ENCODE assay signal across 8 cellular contexts in the genomic region with DNA sequence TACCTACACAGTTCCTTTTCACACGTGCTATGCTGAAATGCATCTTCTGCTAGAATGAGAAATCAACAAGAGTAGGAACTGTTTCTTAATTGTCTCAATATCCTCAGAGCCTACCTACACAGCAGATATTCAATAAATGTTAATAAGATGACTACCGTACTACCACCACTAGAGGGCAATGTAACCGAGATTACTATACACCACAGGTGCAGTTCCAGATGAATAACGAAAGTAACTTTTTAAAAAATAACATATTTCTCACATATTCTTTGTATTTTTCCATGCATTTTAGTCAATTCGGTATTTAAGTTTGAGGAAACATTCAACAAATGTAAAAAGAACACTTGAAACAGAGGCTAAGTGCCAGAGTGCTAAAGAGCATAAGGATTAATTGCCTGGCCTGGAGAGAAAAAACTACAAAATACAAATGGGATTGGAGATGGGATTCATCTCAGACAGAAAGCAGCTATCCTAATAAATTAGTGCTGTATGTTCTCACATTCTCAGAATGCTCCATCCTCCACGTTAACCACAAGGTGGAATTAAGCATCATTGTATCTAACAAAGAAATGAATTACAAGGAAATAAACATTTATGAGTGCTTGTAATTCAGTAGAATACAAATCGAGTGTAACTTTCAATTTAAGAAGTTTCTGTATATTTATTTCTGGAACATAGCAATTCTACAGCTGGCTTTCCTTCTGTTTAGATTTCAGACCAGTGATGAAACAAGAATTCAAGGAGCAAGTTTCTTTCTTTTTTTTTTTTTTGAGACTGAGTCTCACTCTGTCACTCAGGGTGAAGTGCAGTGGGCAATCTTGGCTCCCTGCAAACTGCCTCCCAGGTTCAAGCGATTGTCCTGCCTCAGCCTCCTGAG. TPM values are rescaled to one million over a fixed set of nuclear protein-coding genes. Genes with fewer than 3 reads are reported as not detected.
DNase-seq lines count a peak whose midpoint lies in the region; ATAC-seq and TF ChIP-seq lines count a peak whose summit lies in the region.
"Had no signal": no experiment of that assay in that cellular context is flagged by ENCODE, and none has a peak within 500 bp of the region (broad histone marks: within the 10 kb centered on the region; RNA-seq: fewer than 3 reads in every experiment).

No MANE protein-coding gene starts in this region.

- in situ Hi-C loops in G401 (cut with HindIII; ENCODE audit: low sequenced_read_pairs): no loop called here
- in situ Hi-C loops in mammary epithelial cell (cut with MboI; ENCODE audit: low sequenced_read_pairs in 2 of 2): no loop called here

- H3K27me3 ChIP-seq in mammary epithelial cell (ENCODE audit: insufficient read depth, low read length): peaks cover 2% of the 10 kb centered on the region

- no peaks in the 10 kb centered on the region for H3K9me3 ChIP-seq in mammary epithelial cell (replicated peaks; ENCODE audit: insufficient read depth, low read length)

- ATAC-seq in GM19467 (IDR thresholded peaks at IDR 0.05; ENCODE audit: unreplicated experiment): peak; percentile 93
- ATAC-seq in HG03460 (IDR thresholded peaks at IDR 0.05; ENCODE audit: unreplicated experiment): peak; percentile 87
- ATAC-seq in left colon: peak; percentile 83

- BruUV-seq in mammary epithelial cell (replicated peaks; lab: Mats Ljungman, UMichigan): no TSS peak

- H3K36me3 ChIP-seq in mammary epithelial cell (ENCODE audit: insufficient read depth, low read length): no peaks in the 10 kb centered on the region

- H3K27ac Mint-ChIP-seq in type B pancreatic cell: no peak overlapping the region
- H3K27ac Mint-ChIP-seq: stimulated activated naive CD8-positive, alpha-beta T cell treated with anti-CD3 and anti-CD28 coated beads, Interleukin-15, Interleukin-2, amounts not matched to agents 100 ng/mL and 50 ng/mL, for 24 hours had no signal

- peak overlapping the region; percentile 65 for H3K4me2 ChIP-seq in mammary epithelial cell (ENCODE audit: insufficient read depth, low read depth, low read length)

- H3K4me1 Mint-ChIP-seq in type B pancreatic cell (ENCODE audit: unreplicated experiment): no peaks in the 10 kb centered on the region

- no peaks in the 10 kb centered on the region for H3K9me3 Mint-ChIP-seq in type B pancreatic cell
- H3K9me3 Mint-ChIP-seq: stimulated activated naive CD8-positive, alpha-beta T cell treated with anti-CD3 and anti-CD28 coated beads, Interleukin-15, Interleukin-2, amounts not matched to agents 100 ng/mL and 50 ng/mL, for 24 hours had no signal

- H3K36me3 Mint-ChIP-seq in type B pancreatic cell: no peaks in the 10 kb centered on the region

- no peaks in the 10 kb centered on the region for H3K79me2 ChIP-seq in mammary epithelial cell (ENCODE audit: insufficient read depth, low read length)

- H3K4me1 ChIP-seq in mammary epithelial cell (ENCODE audit: insufficient read depth, low read length): no peaks in the 10 kb centered on the region

- CTCF ChIA-PET in mammary epithelial cell (lab: Charles Lee; ENCODE audit: low non-redundant PET): no interaction called here

- no peak overlapping the region for H2AFZ ChIP-seq in mammary epithelial cell (ENCODE audit: low read depth, low read length)

- peak; percentile 54 to 55 for TF ChIP-seq CTCF in mammary epithelial cell (conservative IDR thresholded peaks at IDR 0.05 in 1 of 2, IDR thresholded peaks at IDR 0.05 in 1 of 2; ENCODE audit: extremely low read depth in 1 of 2, insufficient read depth in 1 of 2, low read depth in 1 of 2, low read length in 2 of 2)
- TF ChIP-seq CTCF in type B pancreatic cell (conservative IDR thresholded peaks at IDR 0.05): peak; percentile 87

- H3K27ac ChIP-seq in mammary epithelial cell (ENCODE audit: insufficient read depth, low read depth, low read length): no peak overlapping the region

- dilution Hi-C loops in mammary epithelial cell (cut with HindIII; ENCODE audit: low sequenced_read_pairs): no loop called here

- H3K9ac ChIP-seq in mammary epithelial cell (ENCODE audit: insufficient read depth, low read length): no peak overlapping the region

- H3K4me3 ChIP-seq in mammary epithelial cell (replicated peaks in 1 of 3; ENCODE audit: insufficient read depth in 1 of 3, low read depth in 2 of 3, low read length in 3 of 3): no peak overlapping the region

- DNase-seq in G401 (ENCODE audit: low spot score) (peak; percentile 80), NCI-H748 treated with DMSO at 0.1 percent for 48 hours (lab: John Stamatoyannopoulos, UW) (peak; percentile 58), mammary epithelial cell (peak; percentile 36), left colon (no peak), type B pancreatic cell (ENCODE audit: extremely low spot score, unreplicated experiment) (no peak)

- WGBS in mammary epithelial cell (ENCODE audit: low coverage, missing lambda C conversion rate): 12% methylated on average over 8 of the region's 8 CpGs

- intact Hi-C loops in mammary epithelial cell (cut with micrococcal nuclease) (loop anchor here (1.0 to 5.0 kb wide), 6 partner anchors 93 to 522 kb away; no protein-coding TSS in a partner anchor), left colon (cut with DNase I, micrococcal nuclease) (loop anchor here in 1 of 2 donors (5.0 kb wide), 1 partner anchor 252 kb away; no protein-coding TSS in a partner anchor)

- H3K4me3 Mint-ChIP-seq in type B pancreatic cell: no peak overlapping the region
- H3K4me3 Mint-ChIP-seq: stimulated activated naive CD8-positive, alpha-beta T cell treated with anti-CD3 and anti-CD28 coated beads, Interleukin-15, Interleukin-2, amounts not matched to agents 100 ng/mL and 50 ng/mL, for 24 hours had no signal

- H4K20me1 ChIP-seq in mammary epithelial cell (ENCODE audit: insufficient read depth, low read length): no peaks in the 10 kb centered on the region

- peaks cover 20% of the 10 kb centered on the region for H3K27me3 Mint-ChIP-seq in type B pancreatic cell

RNA-seq across cellular contexts. Expression of gene HECTD2, which starts 20.3 kb away (rescaled TPM):
- total RNA-seq in G401 (2014; rRNA removed; shearing (Covaris generic)): 11.0 and 14.0 TPM in 2 replicates
- total RNA-seq in mammary epithelial cell (10 to 100 TPM in 1 of 2 donors, 1 to 10 TPM in 1; 10.0 TPM), left colon (1 to 10 TPM; 3.8 to 5.9 TPM), type B pancreatic cell (ENCODE audit: low replicate concordance) (6.3 and 18.2 TPM in 2 replicates)
- polyA plus RNA-seq in mammary epithelial cell: 1.7 TPM
- polyA minus RNA-seq in mammary epithelial cell: 11.0 TPM

Comparison
In these comparisons a context has a peak if more than half of its experiments do, and no peak if none do; other contexts are left out.
1. DNase-seq: peak in G401 (single experiment), NCI-H748 treated with DMSO at 0.1 percent for 48 hours (single experiment) and mammary epithelial cell (single experiment); none in left colon (0 of 2) and type B pancreatic cell (single experiment).
2. Peak in every context shown above with its lines, with median percentiles within 50 percentile points of each other: ATAC-seq.